ENCODE assay signal across 8 cellular contexts in genomic region chr3:186259612-186260383, GRCh38.
DNase-seq lines count a peak whose midpoint lies in the region; ATAC-seq and TF ChIP-seq lines count a peak whose summit lies in the region.

No MANE protein-coding gene starts in this region.

- DNase-seq in HT-29 (ENCODE audit: low spot score): peak; percentile 78
- DNase-seq in Panc1 (ENCODE audit: low read depth, low spot score): no peak
- peak; percentile 46 for DNase-seq in activated T-helper 1 cell treated with Interleukin-2 at 50 U/mL for 16 hours (ENCODE audit: low read depth)
- DNase-seq in fibroblast of the aortic adventitia (ENCODE audit: low read depth): peak; percentile 59
- peak; percentile 62 for DNase-seq in neuronal stem cell (ENCODE audit: low spot score)
- DNase-seq in thyroid gland: peak; percentile 74 to 82

- no peak overlapping the region for H2AK5ac ChIP-seq in neuronal stem cell (ENCODE audit: low read depth, low read length)

- no peak overlapping the region for H2BK15ac ChIP-seq in neuronal stem cell (ENCODE audit: low read length)

- ATAC-seq in GM19324 (IDR thresholded peaks at IDR 0.05; ENCODE audit: low FRiP score, unreplicated experiment) (peak; percentile 66), Panc1 (peak; percentile 99)

- H3K9me3 ChIP-seq in Panc1 (ENCODE audit: control insufficient read depth, insufficient read depth, low read depth, low read length): no peaks in the 10 kb centered on the region
- H3K9me3 ChIP-seq in neuronal stem cell (replicated peaks in 1 of 2; ENCODE audit: control insufficient read depth in 2 of 2, insufficient read depth in 1 of 2, low read depth in 1 of 2, low read length in 2 of 2): no peaks in the 10 kb centered on the region
- H3K9me3 ChIP-seq in thyroid gland: no peaks in the 10 kb centered on the region

- H2BK12ac ChIP-seq in neuronal stem cell (ENCODE audit: low read length): no peak overlapping the region

- no TSS peak for BruUV-seq in Panc1 (replicated peaks; lab: Mats Ljungman, UMichigan)

- no CpG with 5 or more reads among the region's 15 CpGs for WGBS in neuronal stem cell (ENCODE audit: extremely low coverage in 2 of 2, insufficient read length in 2 of 2, insufficient replicate concordance in 1 of 2), 2 donors
- WGBS in thyroid gland, 2 donors: 24 to 38% methylated on average over 8 to 14 of the region's 15 CpGs

- H3K79me1 ChIP-seq in neuronal stem cell (ENCODE audit: low read depth, low read length): no peaks in the 10 kb centered on the region

- no peak overlapping the region for H4K8ac ChIP-seq in neuronal stem cell (ENCODE audit: low read depth, low read length)

- no peak overlapping the region for H3K4me2 ChIP-seq in neuronal stem cell (ENCODE audit: insufficient read depth, low read length, poor library complexity, severe bottlenecking)

- no peak overlapping the region for H3K23ac ChIP-seq in neuronal stem cell (ENCODE audit: low read depth, low read length, poor library complexity)

- H3K9ac ChIP-seq in neuronal stem cell (ENCODE audit: low read depth, low read length, poor library complexity): no peak overlapping the region

- in situ Hi-C loops in Panc1 (cut with HindIII; ENCODE audit: low pct_unique_long_range_greater_than_20kb, low sequenced_read_pairs): no loop called here

- H2BK120ac ChIP-seq in neuronal stem cell (ENCODE audit: low read depth, low read length): no peak overlapping the region

- no peak overlapping the region for H4K91ac ChIP-seq in neuronal stem cell (ENCODE audit: low read depth, low read length, poor library complexity)

- H3K14ac ChIP-seq in neuronal stem cell (ENCODE audit: low read length): no peak overlapping the region

- TF ChIP-seq CTCF in C4-2B (conservative IDR thresholded peaks at IDR 0.05): peak; percentile 100
- TF ChIP-seq CTCF in Panc1 (IDR thresholded peaks at IDR 0.05): peak; percentile 99
- peak; percentile 96 for TF ChIP-seq CTCF in fibroblast of the aortic adventitia (IDR thresholded peaks at IDR 0.05; ENCODE audit: insufficient read depth, low read length)
- peak; percentile 61 to 97 (median 79) for TF ChIP-seq CTCF in thyroid gland (IDR thresholded peaks at IDR 0.05)

- H3K4me3 ChIP-seq in Panc1 (ENCODE audit: low read depth in 2 of 2, low read length in 2 of 2) (no peak overlapping the region), fibroblast of the aortic adventitia (ENCODE audit: low read depth, low read length) (peak overlapping the region; percentile 6), neuronal stem cell (ENCODE audit: low read length in 2 of 2) (no peak overlapping the region), thyroid gland (replicated peaks in 1 of 3) (no peak overlapping the region)

- intact Hi-C loops in Panc1 (cut with micrococcal nuclease; ENCODE audit: unreplicated experiment): loop anchor here (1.0 to 5.0 kb wide), 2 partner anchors 277 to 281 kb away; no protein-coding TSS in a partner anchor
- intact Hi-C loops in thyroid gland (cut with DNase I): loop anchor here (5.0 kb wide), 2 partner anchors 273 to 283 kb away; partner anchors contain the start of gene CRYGS

- H2BK5ac ChIP-seq in neuronal stem cell (ENCODE audit: low read length): no peak overlapping the region

- H3K27ac ChIP-seq in C4-2B (no peak overlapping the region), Panc1 (ENCODE audit: low read length) (no peak overlapping the region), neuronal stem cell (replicated peaks; ENCODE audit: low read length) (no peak overlapping the region), thyroid gland (no peak overlapping the region)

- H3K18ac ChIP-seq in neuronal stem cell (ENCODE audit: low read length): no peak overlapping the region

- CTCF ChIA-PET in Panc1 (lab: Charles Lee): interaction anchor here (0.6 to 0.8 kb wide), 4 partner anchors 274 to 463 kb away, joined by 3 to 6 read pairs (median 4); no protein-coding TSS in a partner anchor

- H3K4me1 ChIP-seq in Panc1 (ENCODE audit: control insufficient read depth, insufficient read depth, low read length): no peaks in the 10 kb centered on the region
- H3K4me1 ChIP-seq in neuronal stem cell (ENCODE audit: control insufficient read depth in 2 of 2, insufficient read depth in 1 of 2, low read depth in 1 of 2, low read length in 2 of 2): peaks cover 3 to 15% of the 10 kb centered on the region in 2 donors
- peaks cover 0 to 5% of the 10 kb centered on the region in 2 donors for H3K4me1 ChIP-seq in thyroid gland

- H3K36me3 ChIP-seq in Panc1 (ENCODE audit: control insufficient read depth, insufficient read depth, low read length) (no peaks in the 10 kb centered on the region), neuronal stem cell (replicated peaks in 1 of 2; ENCODE audit: control insufficient read depth in 2 of 2, insufficient read depth in 2 of 2, low read length in 2 of 2) (no peaks in the 10 kb centered on the region), thyroid gland (no peaks in the 10 kb centered on the region)

- POLR2A ChIA-PET in Panc1 (lab: Charles Lee): no interaction called here

- peak overlapping the region; percentile 81 for H2AFZ ChIP-seq in neuronal stem cell (ENCODE audit: low read length)

- no peak overlapping the region for H3K4ac ChIP-seq in neuronal stem cell (ENCODE audit: low read length)

- peaks cover 2% of the 10 kb centered on the region; the same call in 1 of the 2 replicates for H3K27me3 ChIP-seq in Panc1 (ENCODE audit: control insufficient read depth, insufficient read depth, low read length)
- peaks cover 0 to 16% (median 0%) of the 10 kb centered on the region in 3 experiments for H3K27me3 ChIP-seq in neuronal stem cell (ENCODE audit: control insufficient read depth in 3 of 3, insufficient read depth in 3 of 3, low read depth in 1 of 3, low read length in 3 of 3)
- H3K27me3 ChIP-seq in thyroid gland: no peaks in the 10 kb centered on the region

- TF ChIP-seq POLR2A in thyroid gland (IDR thresholded peaks at IDR 0.05): no peak
